Comparison of ENCODE assay signal across 14 cellular contexts in genomic region chr9:76215066-76215465, GRCh38.
A peak's percentile ranks its signal among the peaks of the same experiment; 100 is the strongest.
DNase-seq lines count a peak whose midpoint lies in the region; ATAC-seq and TF ChIP-seq lines count a peak whose summit lies in the region.
"Had no signal": no experiment of that assay in that cellular context is flagged by ENCODE, and none has a peak within 500 bp of the region (broad histone marks: within the 10 kb centered on the region; RNA-seq: fewer than 3 reads in every experiment).

No MANE protein-coding gene starts in this region.

- H3K27ac Mint-ChIP-seq in mesothelial cell of epicardium = no peak overlapping the region

- ATAC-seq in GM18517 (IDR thresholded peaks at IDR 0.05; ENCODE audit: unreplicated experiment) = no peak
- ATAC-seq: left ventricle myocardium superior had no signal

- H3K4me1 Mint-ChIP-seq in mesothelial cell of epicardium = peaks cover 14% of the 10 kb centered on the region

- peak; percentile 53 for DNase-seq in ELR (ENCODE audit: low read depth)
- peak; percentile 46 for DNase-seq in T1000 (lab: John Stamatoyannopoulos, UW)
- DNase-seq in fibroblast of mammary gland (ENCODE audit: low read depth) = peak; percentile 82
- peak; percentile 7 for DNase-seq in pulmonary artery endothelial cell (ENCODE audit: low read depth, low spot score)
- DNase-seq in mesothelial cell of epicardium (ENCODE audit: low spot score in 2 of 2, unreplicated experiment in 2 of 2) = no peak
- no peak for DNase-seq in OCI-M1 (lab: John Stamatoyannopoulos, UW)
- DNase-seq in NCI-H2171 (lab: John Stamatoyannopoulos, UW) = no peak
- DNase-seq: Caco-2, erythroblast, left ventricle myocardium superior, NCI-H1417 treated with DMSO at 0.1 percent for 48 hours, tibial artery had no signal

- no peak overlapping the region for H3K4me3 ChIP-seq in fibroblast of mammary gland (ENCODE audit: control insufficient read depth, low read depth, low read length)
- H3K4me3 ChIP-seq: prostate gland, tibial artery had no signal

- H3K9me3 Mint-ChIP-seq in mesothelial cell of epicardium = peaks cover 5% of the 10 kb centered on the region

- H3K4me3 Mint-ChIP-seq in mesothelial cell of epicardium = no peak overlapping the region

- no peaks in the 10 kb centered on the region for H3K36me3 Mint-ChIP-seq in mesothelial cell of epicardium

- no peaks in the 10 kb centered on the region for H3K27me3 Mint-ChIP-seq in mesothelial cell of epicardium (ENCODE audit: low read depth)

- TF ChIP-seq CTCF in fibroblast of mammary gland (conservative IDR thresholded peaks at IDR 0.05; ENCODE audit: control insufficient read depth, insufficient read depth, low read depth, low read length) = peak; percentile 19
- no peak for TF ChIP-seq CTCF in mesothelial cell of epicardium (IDR thresholded peaks at IDR 0.05; ENCODE audit: unreplicated experiment)

Comparison
In these comparisons a context has a peak if more than half of its experiments do, and no peak if none do; other contexts are left out.
1. DNase-seq: peak in ELR (single experiment), T1000 (single experiment), fibroblast of mammary gland (single experiment) and pulmonary artery endothelial cell (single experiment); none in mesothelial cell of epicardium (0 of 2), OCI-M1 (single experiment) and NCI-H2171 (single experiment).